Comparison of ENCODE assay signal across 8 cellular contexts in the genomic region with DNA sequence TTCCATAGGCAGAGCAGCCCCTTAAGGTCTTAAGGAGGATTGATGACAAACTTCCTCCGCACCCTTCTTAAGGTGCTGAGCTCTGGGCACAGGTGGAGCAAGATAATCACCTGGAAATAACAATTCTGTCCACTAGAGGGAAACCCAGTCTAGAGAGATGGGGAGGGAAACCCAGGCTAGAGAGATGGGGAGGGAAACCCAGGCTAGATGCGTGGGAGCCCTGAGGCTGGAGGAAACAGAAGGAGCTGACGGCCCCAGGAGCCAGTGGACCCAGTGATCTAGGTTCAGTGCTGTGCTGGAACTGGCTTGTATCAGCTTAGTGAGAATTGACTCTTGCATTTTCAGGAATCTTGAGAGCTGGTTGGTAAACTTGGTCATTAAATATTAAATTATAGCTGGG. TPM values are rescaled to one million over a fixed set of nuclear protein-coding genes. Genes with fewer than 3 reads are reported as not detected.
DNase-seq lines count a peak whose midpoint lies in the region; ATAC-seq, FAIRE-seq and TF ChIP-seq lines count a peak whose summit lies in the region.

No MANE protein-coding gene starts in this region.

- TF ChIP-seq POLR2A in H54 (IDR thresholded peaks at IDR 0.05; ENCODE audit: low read depth, low read length) (no peak), HepG2 (IDR thresholded peaks at IDR 0.05; ENCODE audit: insufficient read depth in 1 of 2, low read depth in 2 of 2, low read length in 2 of 2) (no peak)

- peaks cover 21% of the 10 kb centered on the region for H3K27me3 Mint-ChIP-seq in central memory CD8-positive, alpha-beta T cell

- TF ChIP-seq EP300 in HepG2 (IDR thresholded peaks at IDR 0.05; ENCODE audit: low read depth in 2 of 2, low read length in 2 of 2): no peak
- TF ChIP-seq EP300 in HepG2 (CRISPR knock-in tag; IDR thresholded peaks at IDR 0.05; ENCODE audit: borderline replicate concordance): no peak

- H3K36me3 ChIP-seq in HepG2 (replicated peaks in 1 of 2; ENCODE audit: control insufficient read depth in 1 of 2, insufficient read depth in 2 of 2, low read length in 2 of 2): no peaks in the 10 kb centered on the region

- DNase-seq in COR-L47 (lab: John Stamatoyannopoulos, UW) (peak; percentile 100), H54 (ENCODE audit: insufficient read length, low spot score) (peak; percentile 79), NCI-H2107 (lab: John Stamatoyannopoulos, UW) (peak; percentile 100), UCSD-AML1 (lab: John Stamatoyannopoulos, UW; ENCODE audit: unreplicated experiment) (peak; percentile 61), HepG2 (ENCODE audit: low spot score) (peak; percentile 61)
- peak in 1 of 2 donors; percentile 13 for DNase-seq in central memory CD8-positive, alpha-beta T cell (ENCODE audit: low spot score in 2 of 2)
- DNase-seq in stimulated activated CD8-positive, alpha-beta memory T cell treated with anti-CD3 and anti-CD28 coated beads, Interleukin-4, amount 100 ng/mL, for 48 hours: peak; percentile 57

- H2AFZ ChIP-seq in HepG2 (ENCODE audit: low read length): no peak overlapping the region

- no peaks in the 10 kb centered on the region for H4K20me1 ChIP-seq in HepG2 (ENCODE audit: insufficient read depth, low read length)

- no peaks in the 10 kb centered on the region for H3K79me2 ChIP-seq in HepG2 (ENCODE audit: insufficient read depth, low read length)

- in situ Hi-C loops in HepG2 (cut with HindIII; ENCODE audit: extremely low pct_ligation_motif_present, low pct_unique_long_range_greater_than_20kb): loop anchor here (5.0 kb wide), 1 partner anchor 53 kb away; no protein-coding TSS in a partner anchor

- peaks cover 14% of the 10 kb centered on the region for H3K4me1 ChIP-seq in HepG2 (ENCODE audit: insufficient read depth, low read length)

- FAIRE-seq in H54 (lab: Jason Lieb, UNC) (no peak), HepG2 (lab: Jason Lieb, UNC) (peak; percentile 52)

- H3K27ac Mint-ChIP-seq in central memory CD8-positive, alpha-beta T cell (ENCODE audit: low read depth): no peak overlapping the region

- no TSS peak for BruUV-seq in HepG2 (replicated peaks; lab: Mats Ljungman, UMichigan)

- no peak overlapping the region for H3K9ac ChIP-seq in HepG2 (ENCODE audit: insufficient read depth, low read depth, low read length)

- POLR2A ChIA-PET in HepG2 (lab: Yijun Ruan, JAX): interaction anchor here (1.0 to 1.2 kb wide), 2 partner anchors 53 to 121 kb away, joined by 3 read pairs; no protein-coding TSS in a partner anchor

- H3K36me3 Mint-ChIP-seq in central memory CD8-positive, alpha-beta T cell (ENCODE audit: insufficient read depth): no peaks in the 10 kb centered on the region

- no peak overlapping the region for H3K4me3 Mint-ChIP-seq in central memory CD8-positive, alpha-beta T cell

- no peak overlapping the region for H3K4me3 ChIP-seq in HepG2 (replicated peaks in 1 of 3; ENCODE audit: insufficient read depth in 1 of 3, low read depth in 2 of 3, low read length in 3 of 3)

- intact Hi-C loops in HepG2 (cut with micrococcal nuclease; ENCODE audit: unreplicated experiment): loop anchor here (10.0 kb wide), 1 partner anchor 115 kb away; no protein-coding TSS in a partner anchor

- H3K9me3 ChIP-seq in HepG2 (ENCODE audit: low read length): no peaks in the 10 kb centered on the region

- no peaks in the 10 kb centered on the region for H3K4me1 Mint-ChIP-seq in central memory CD8-positive, alpha-beta T cell

- TF ChIP-seq CTCF in HepG2 (CRISPR knock-in tag; IDR thresholded peaks at IDR 0.05): peak; percentile 82

- TF ChIP-seq RAD21 in HepG2 (CRISPR knock-in tag; IDR thresholded peaks at IDR 0.05): peak; percentile 72; the same call in 1 of the 2 replicates

- CTCF ChIA-PET in HepG2 (lab: Yijun Ruan, JAX; ENCODE audit: low intra/inter-chr PET ratio, low total read pairs): interaction anchor here (1.1 to 3.2 kb wide), 3 partner anchors 50 to 113 kb away, joined by 4 to 36 read pairs (median 8); no protein-coding TSS in a partner anchor

- no peak overlapping the region for H3K4me2 ChIP-seq in HepG2 (ENCODE audit: low read depth, low read length)

- no peak overlapping the region for H3K27ac ChIP-seq in HepG2 (ENCODE audit: extremely low read length, insufficient read depth, low read length)

- H3K27me3 ChIP-seq in HepG2 (ENCODE audit: control insufficient read depth in 1 of 2, insufficient read depth in 2 of 2, low read length in 2 of 2): peaks cover 0 to 13% of the 10 kb centered on the region in 2 experiments; a peak in 3 of 5 replicates

- WGBS in HepG2 (ENCODE audit: low lambda C conversion rate): 15% methylated on average over 3 of the region's 3 CpGs

- peak; percentile 85 for ATAC-seq in central memory CD8-positive, alpha-beta T cell (replicated peaks; ENCODE audit: extremely low read depth, poor library complexity, severe bottlenecking)
- ATAC-seq in HepG2 (peak; percentile 86), HG02623 (IDR thresholded peaks at IDR 0.05; ENCODE audit: unreplicated experiment) (no peak)

- H3K9me3 Mint-ChIP-seq in central memory CD8-positive, alpha-beta T cell: no peaks in the 10 kb centered on the region

RNA-seq across cellular contexts. Expression of gene MYCL, which starts 17.8 kb away (rescaled TPM):
- 0.31 and 0.42 TPM in 2 replicates for total RNA-seq in HepG2 (2016; rRNA removed; fragmentation: Illumina TruSeq; extraction: Trizol)
- total RNA-seq in HepG2 (2016; cell fraction: cytosol; rRNA removed; fragmentation: Illumina TruSeq; extraction: Trizol; ENCODE audit: low read depth): 0.20 and 0.26 TPM in 2 replicates
- 0.15 and 0.30 TPM in 2 replicates for total RNA-seq in HepG2 (2016; cell fraction: insoluble cytoplasmic fraction; rRNA removed; fragmentation: Illumina TruSeq; extraction: Trizol)
- 0.28 and 0.34 TPM in 2 replicates for total RNA-seq in HepG2 (2016; cell fraction: membrane; rRNA removed; fragmentation: Illumina TruSeq; extraction: Trizol)
- 0.38 and 0.62 TPM in 2 replicates for total RNA-seq in HepG2 (2016; cell fraction: nucleus; rRNA removed; fragmentation: Illumina TruSeq; extraction: Trizol)
- polyA plus RNA-seq in HepG2 (2011; rRNA removed): 1.7 and 2.1 TPM in 2 replicates
- polyA plus RNA-seq in HepG2 (2011; cell fraction: cytosol; rRNA removed): 1.7 and 2.2 TPM in 2 replicates
- polyA plus RNA-seq in HepG2 (2011; cell fraction: nucleus; rRNA removed): 0.77 and 1.6 TPM in 2 replicates
- polyA plus RNA-seq in HepG2 (2012): 4.1 and 5.6 TPM in 2 replicates
- 0.14 and 0.15 TPM in 2 replicates for polyA plus RNA-seq in HepG2 (2016; cell fraction: cytosol; fragmentation: Illumina TruSeq; extraction: Trizol; ENCODE audit: low read depth)
- 0.21 and 0.37 TPM in 2 replicates for polyA plus RNA-seq in HepG2 (2016; cell fraction: insoluble cytoplasmic fraction; fragmentation: Illumina TruSeq; extraction: Trizol; ENCODE audit: low read depth)
- 0.28 and 0.40 TPM in 2 replicates for polyA plus RNA-seq in HepG2 (2016; cell fraction: membrane; fragmentation: Illumina TruSeq; extraction: Trizol; ENCODE audit: low read depth)
- polyA plus RNA-seq in HepG2 (2016; cell fraction: nucleus; fragmentation: Illumina TruSeq; extraction: Trizol; ENCODE audit: insufficient read depth, low read depth): 0.29 and 0.42 TPM in 2 replicates
- polyA minus RNA-seq in HepG2 (2011; rRNA and poly(A)+ RNA removed; ENCODE audit: low replicate concordance): 2.5 and 7.8 TPM in 2 replicates
- 0.79 and 1.5 TPM in 2 replicates for polyA minus RNA-seq in HepG2 (2011; cell fraction: cytosol; rRNA and poly(A)+ RNA removed)
- polyA minus RNA-seq in HepG2 (2011; cell fraction: nucleus; rRNA and poly(A)+ RNA removed): 1.3 and 3.1 TPM in 2 replicates

RNA-seq across cellular contexts. Expression of gene MFSD2A, which starts 35.4 kb away (rescaled TPM):
- total RNA-seq in HepG2 (2016; rRNA removed; fragmentation: Illumina TruSeq; extraction: Trizol): not detected in 2 replicates
- total RNA-seq in HepG2 (2016; cell fraction: cytosol; rRNA removed; fragmentation: Illumina TruSeq; extraction: Trizol; ENCODE audit: low read depth): not detected in 2 replicates
- total RNA-seq in HepG2 (2016; cell fraction: insoluble cytoplasmic fraction; rRNA removed; fragmentation: Illumina TruSeq; extraction: Trizol): 0.11 TPM in 1 of 2 replicates, not detected in the other
- total RNA-seq in HepG2 (2016; cell fraction: membrane; rRNA removed; fragmentation: Illumina TruSeq; extraction: Trizol): not detected in 2 replicates
- not detected in 2 replicates for total RNA-seq in HepG2 (2016; cell fraction: nucleus; rRNA removed; fragmentation: Illumina TruSeq; extraction: Trizol)
- polyA plus RNA-seq in HepG2 (2011; rRNA removed): 0.05 and 0.08 TPM in 2 replicates
- polyA plus RNA-seq in HepG2 (2011; cell fraction: cytosol; rRNA removed): not detected in 2 replicates
- polyA plus RNA-seq in HepG2 (2011; cell fraction: nucleus; rRNA removed): 0.13 TPM in 1 of 2 replicates, not detected in the other
- not detected in 2 replicates for polyA plus RNA-seq in HepG2 (2012)
- not detected in 2 replicates for polyA plus RNA-seq in HepG2 (2016; cell fraction: cytosol; fragmentation: Illumina TruSeq; extraction: Trizol; ENCODE audit: low read depth)
- polyA plus RNA-seq in HepG2 (2016; cell fraction: insoluble cytoplasmic fraction; fragmentation: Illumina TruSeq; extraction: Trizol; ENCODE audit: low read depth): not detected in 2 replicates
- not detected in 2 replicates for polyA plus RNA-seq in HepG2 (2016; cell fraction: membrane; fragmentation: Illumina TruSeq; extraction: Trizol; ENCODE audit: low read depth)
- not detected in 2 replicates for polyA plus RNA-seq in HepG2 (2016; cell fraction: nucleus; fragmentation: Illumina TruSeq; extraction: Trizol; ENCODE audit: insufficient read depth, low read depth)
- 0.06 and 0.16 TPM in 2 replicates for polyA minus RNA-seq in HepG2 (2011; rRNA and poly(A)+ RNA removed; ENCODE audit: low replicate concordance)
- polyA minus RNA-seq in HepG2 (2011; cell fraction: cytosol; rRNA and poly(A)+ RNA removed): not detected in 2 replicates
- polyA minus RNA-seq in HepG2 (2011; cell fraction: nucleus; rRNA and poly(A)+ RNA removed): not detected in 2 replicates

RNA-seq across cellular contexts. Expression of gene TRIT1, which starts 36.2 kb away (rescaled TPM):
- 20.4 and 20.7 TPM in 2 replicates for total RNA-seq in HepG2 (2016; rRNA removed; fragmentation: Illumina TruSeq; extraction: Trizol)
- total RNA-seq in HepG2 (2016; cell fraction: cytosol; rRNA removed; fragmentation: Illumina TruSeq; extraction: Trizol; ENCODE audit: low read depth): 6.6 and 8.1 TPM in 2 replicates
- total RNA-seq in HepG2 (2016; cell fraction: insoluble cytoplasmic fraction; rRNA removed; fragmentation: Illumina TruSeq; extraction: Trizol): 20.6 and 21.7 TPM in 2 replicates
- total RNA-seq in HepG2 (2016; cell fraction: membrane; rRNA removed; fragmentation: Illumina TruSeq; extraction: Trizol): 11.4 and 13.2 TPM in 2 replicates
- total RNA-seq in HepG2 (2016; cell fraction: nucleus; rRNA removed; fragmentation: Illumina TruSeq; extraction: Trizol): 24.7 and 29.2 TPM in 2 replicates
- 11.5 and 13.4 TPM in 2 replicates for polyA plus RNA-seq in HepG2 (2011; rRNA removed)
- polyA plus RNA-seq in HepG2 (2011; cell fraction: cytosol; rRNA removed): 6.3 and 6.6 TPM in 2 replicates
- 11.5 and 15.4 TPM in 2 replicates for polyA plus RNA-seq in HepG2 (2011; cell fraction: nucleus; rRNA removed)
- 10.4 and 13.0 TPM in 2 replicates for polyA plus RNA-seq in HepG2 (2012)
- polyA plus RNA-seq in HepG2 (2016; cell fraction: cytosol; fragmentation: Illumina TruSeq; extraction: Trizol; ENCODE audit: low read depth): 2.8 and 4.0 TPM in 2 replicates
- polyA plus RNA-seq in HepG2 (2016; cell fraction: insoluble cytoplasmic fraction; fragmentation: Illumina TruSeq; extraction: Trizol; ENCODE audit: low read depth): 13.4 and 19.6 TPM in 2 replicates
- polyA plus RNA-seq in HepG2 (2016; cell fraction: membrane; fragmentation: Illumina TruSeq; extraction: Trizol; ENCODE audit: low read depth): 5.7 and 6.6 TPM in 2 replicates
- polyA plus RNA-seq in HepG2 (2016; cell fraction: nucleus; fragmentation: Illumina TruSeq; extraction: Trizol; ENCODE audit: insufficient read depth, low read depth): 46.0 and 50.5 TPM in 2 replicates
- polyA minus RNA-seq in HepG2 (2011; rRNA and poly(A)+ RNA removed; ENCODE audit: low replicate concordance): 11.6 and 20.1 TPM in 2 replicates
- 5.3 and 8.4 TPM in 2 replicates for polyA minus RNA-seq in HepG2 (2011; cell fraction: cytosol; rRNA and poly(A)+ RNA removed)
- polyA minus RNA-seq in HepG2 (2011; cell fraction: nucleus; rRNA and poly(A)+ RNA removed): 22.4 and 32.9 TPM in 2 replicates
